9 cellular contexts compared by ENCODE assay signal in the genomic region with DNA sequence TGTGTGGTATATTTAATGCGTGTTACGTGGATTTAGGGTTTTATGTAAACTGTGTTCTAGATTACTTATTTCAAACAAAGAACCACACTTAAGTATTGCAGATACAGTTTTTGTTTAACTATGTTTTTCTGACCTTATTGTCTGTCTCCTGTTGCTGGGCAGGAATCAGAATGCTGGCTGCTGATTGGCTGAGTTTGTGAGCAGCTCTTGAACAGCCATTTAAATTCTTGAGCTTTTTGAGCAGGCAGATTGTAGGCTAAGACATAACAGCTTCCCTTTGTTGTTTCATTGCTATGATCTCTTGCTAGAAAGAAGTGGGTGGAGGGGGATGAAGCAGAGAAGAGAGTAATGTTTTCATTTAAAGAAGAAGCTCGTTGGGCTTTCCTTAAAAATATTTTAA. TPM values are rescaled to one million over a fixed set of nuclear protein-coding genes. Genes with fewer than 3 reads are reported as not detected.
DNase-seq lines count a peak whose midpoint lies in the region; ATAC-seq lines count a peak whose summit lies in the region.
"Had no signal": no experiment of that assay in that cellular context is flagged by ENCODE, and none has a peak within 500 bp of the region (broad histone marks: within the 10 kb centered on the region; RNA-seq: fewer than 3 reads in every experiment).

No MANE protein-coding gene starts in this region.

- peak overlapping the region in 9 of 10 donors; percentile 71 to 96 (median 90) for H3K27ac Mint-ChIP-seq in naive thymus-derived CD8-positive, alpha-beta T cell

- H3K4me1 Mint-ChIP-seq in naive thymus-derived CD8-positive, alpha-beta T cell = peaks cover 20 to 77% (median 59%) of the 10 kb centered on the region in 4 donors

- H3K9me3 Mint-ChIP-seq in naive thymus-derived CD8-positive, alpha-beta T cell = peaks cover 0 to 28% (median 9%) of the 10 kb centered on the region in 9 donors

- ATAC-seq in naive thymus-derived CD8-positive, alpha-beta T cell = peak; percentile 82 to 86
- peak; percentile 55 for ATAC-seq in stimulated activated naive CD8-positive, alpha-beta T cell treated with anti-CD3 and anti-CD28 coated beads, Interleukin-15, Interleukin-2, amounts not matched to agents 100 U/mL and 50 U/mL, for 24 hours
- no peak for ATAC-seq in HG02588 (IDR thresholded peaks at IDR 0.05; ENCODE audit: unreplicated experiment)
- ATAC-seq: Panc1 had no signal

- POLR2A ChIA-PET in naive thymus-derived CD8-positive, alpha-beta T cell (lab: Charles Lee) = interaction anchor here (0.5 to 2.9 kb wide), 12 partner anchors 15 to 178 kb away, joined by 3 to 50 read pairs (median 4); partner anchors contain the start of gene ATF7IP

- peaks cover 22 to 26% (median 25%) of the 10 kb centered on the region in 3 donors for H3K36me3 Mint-ChIP-seq in naive thymus-derived CD8-positive, alpha-beta T cell

- no peaks in the 10 kb centered on the region for H3K27me3 Mint-ChIP-seq in naive thymus-derived CD8-positive, alpha-beta T cell

- peak overlapping the region; percentile 68 to 92 (median 83) for H3K4me3 Mint-ChIP-seq in naive thymus-derived CD8-positive, alpha-beta T cell

- DNase-seq in ELF-1 (ENCODE audit: low read depth, low spot score) = peak; percentile 79
- peak; percentile 79 to 91 for DNase-seq in NCI-H524 (lab: John Stamatoyannopoulos, UW)
- peak; percentile 26 for DNase-seq in activated T-helper 1 cell treated with Interleukin-2 at 50 U/mL for 16 hours (ENCODE audit: low read depth)
- DNase-seq in fibroblast of peridontal ligament (ENCODE audit: extremely low read depth) = peak; percentile 93
- DNase-seq in naive thymus-derived CD8-positive, alpha-beta T cell = peak; percentile 53 to 88 (median 78)
- peak; percentile 58 for DNase-seq in stimulated activated naive CD8-positive, alpha-beta T cell treated with anti-CD3 and anti-CD28 coated beads, Interleukin-15, Interleukin-2, amounts not matched to agents 100 U/mL and 50 U/mL, for 24 hours
- DNase-seq in 8988T = no peak

RNA-seq across cellular contexts. Expression of gene ATF7IP, which starts 52.2 kb away (rescaled TPM):
- total RNA-seq in naive thymus-derived CD8-positive, alpha-beta T cell = 100 to 1,000 TPM; 164 to 174 TPM
- 10 to 100 TPM; 70.6 to 84.9 (median 83.1) TPM for polyA plus RNA-seq in naive thymus-derived CD8-positive, alpha-beta T cell
